ENCODE assay signal across 11 cellular contexts in the genomic region with DNA sequence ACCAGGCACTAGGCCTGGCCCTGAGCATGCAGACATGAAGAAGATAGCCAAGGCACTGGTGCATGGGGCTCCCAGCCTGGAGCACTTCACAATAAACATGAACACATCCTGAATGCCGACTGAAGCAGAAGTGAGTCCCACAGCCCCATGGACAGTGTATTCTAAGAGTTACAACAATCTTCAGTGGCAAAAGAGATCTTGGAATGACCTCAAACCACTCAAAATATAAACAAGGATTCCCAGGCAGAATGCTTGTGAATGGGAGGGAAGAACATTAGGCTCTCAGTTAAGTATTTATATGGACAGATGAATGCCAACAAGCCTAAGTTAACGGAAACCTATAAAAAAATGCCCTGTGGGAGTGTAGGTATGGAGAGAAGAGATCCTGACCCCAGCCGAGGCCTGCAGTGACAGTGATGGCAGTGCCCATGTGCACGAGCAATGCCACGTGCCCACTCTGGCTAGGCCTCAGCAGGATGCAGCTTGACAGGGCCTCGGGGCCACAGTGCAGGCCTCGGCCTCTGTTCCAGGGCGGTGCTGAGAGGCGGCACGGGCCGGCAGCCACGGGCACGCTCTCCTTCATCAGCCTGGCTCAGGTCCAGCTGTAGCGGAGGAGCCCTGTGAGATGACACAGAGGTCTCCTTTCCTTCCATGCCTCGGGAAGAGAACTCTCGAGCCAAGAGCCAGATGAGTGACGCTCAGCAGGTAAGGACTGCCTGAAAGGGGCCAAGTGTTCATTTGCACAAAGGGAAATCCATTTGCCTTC. TPM values are rescaled to one million over a fixed set of nuclear protein-coding genes. Genes with fewer than 3 reads are reported as not detected.
DNase-seq lines count a peak whose midpoint lies in the region; ATAC-seq and TF ChIP-seq lines count a peak whose summit lies in the region.
"Had no signal": no experiment of that assay in that cellular context is flagged by ENCODE, and none has a peak within 500 bp of the region (broad histone marks: within the 10 kb centered on the region; RNA-seq: fewer than 3 reads in every experiment).

No MANE protein-coding gene starts in this region.

- peaks cover 62% of the 10 kb centered on the region for H3K36me3 ChIP-seq in neutrophil
- peaks cover 16% of the 10 kb centered on the region for H3K36me3 ChIP-seq in BE2C

- DNase-seq in AG04450 (ENCODE audit: low read depth, low spot score) (no peak), RWPE1 (ENCODE audit: low spot score) (no peak), fibroblast of peridontal ligament (ENCODE audit: extremely low read depth) (peak; percentile 59), NCI-H1048 (lab: John Stamatoyannopoulos, UW) (no peak), BE2C (no peak)
- no peak for DNase-seq in stimulated activated CD4-positive, alpha-beta T cell treated with anti-CD3 and anti-CD28 coated beads, Interleukin-4, amount 100 ng/mL, for 4 hours
- DNase-seq: GF-D8, NCI-H2081 treated with DMSO at 0.1 percent for 48 hours had no signal

- H3K9me3 ChIP-seq in AG04450 (ENCODE audit: control insufficient read depth, insufficient read depth, low read length) (no peaks in the 10 kb centered on the region; the same call in 1 of the 2 replicates), neutrophil (no peaks in the 10 kb centered on the region), BE2C (peaks cover 7% of the 10 kb centered on the region; the same call in 1 of the 2 replicates)

- POLR2A ChIA-PET in AG04450 (lab: Yijun Ruan, JAX), result no interaction called here
- POLR2A ChIA-PET in RWPE1 (lab: Yijun Ruan, JAX; ENCODE audit: low non-redundant PET), result no interaction called here

- H3K27ac ChIP-seq in AG04450 (ENCODE audit: low read depth, low read length) (peak overlapping the region; percentile 39), RWPE1 (peak overlapping the region; percentile 62), neutrophil (peak overlapping the region; percentile 55)
- H3K27ac ChIP-seq: BLaER1 had no signal

- peaks cover 0 to 9% of the 10 kb centered on the region in 2 experiments for H3K4me1 ChIP-seq in neutrophil (ENCODE audit: control insufficient read depth in 1 of 2, insufficient read depth in 1 of 2, low read depth in 1 of 2, low read length in 1 of 2)
- no peaks in the 10 kb centered on the region for H3K4me1 ChIP-seq in BE2C

- H3K4me3 ChIP-seq in AG04450 (ENCODE audit: low read depth, low read length), result no peak overlapping the region
- no peak overlapping the region for H3K4me3 ChIP-seq in neutrophil (ENCODE audit: low read depth in 1 of 2, low read length in 1 of 2)
- H3K4me3 ChIP-seq in BE2C (ENCODE audit: low read depth, low read length), result no peak overlapping the region
- H3K4me3 ChIP-seq: BLaER1 had no signal

- H3K27me3 ChIP-seq in AG04450 (ENCODE audit: control insufficient read depth, insufficient read depth, low read length), result no peaks in the 10 kb centered on the region
- H3K27me3 ChIP-seq in neutrophil, result no peaks in the 10 kb centered on the region
- no peaks in the 10 kb centered on the region for H3K27me3 ChIP-seq in BE2C
- H3K27me3 ChIP-seq: BLaER1 had no signal

- TF ChIP-seq CTCF in AG04450 (IDR thresholded peaks at IDR 0.05; ENCODE audit: low read depth, low read length) (no peak), RWPE1 (conservative IDR thresholded peaks at IDR 0.05; ENCODE audit: low read depth) (no peak), neutrophil (IDR thresholded peaks at IDR 0.05) (no peak), BE2C (IDR thresholded peaks at IDR 0.05; ENCODE audit: low read depth, low read length) (no peak)

- CTCF ChIA-PET in AG04450 (lab: Charles Lee), result no interaction called here
- CTCF ChIA-PET in RWPE1 (lab: Yijun Ruan, JAX), result no interaction called here

- no peak for ATAC-seq in HG02610 (IDR thresholded peaks at IDR 0.05; ENCODE audit: unreplicated experiment)

RNA-seq across cellular contexts. Expression of a gene that starts 49.2 kb away (rescaled TPM):
- 31.4 and 39.2 TPM in 2 replicates for polyA plus RNA-seq in AG04450 (2011; rRNA removed)
- polyA minus RNA-seq in AG04450 (2011; rRNA and poly(A)+ RNA removed), result 43.2 and 46.4 TPM in 2 replicates
- 10.5 TPM for polyA plus RNA-seq in BE2C (2012; ENCODE audit: insufficient read depth, insufficient read length, low read depth)
